Comparison of ENCODE assay signal across 26 cellular contexts in genomic region chr10:127549009-127549408, GRCh38.
"Had no signal": no experiment of that assay in that cellular context is flagged by ENCODE, and none has a peak within 500 bp of the region (broad histone marks: within the 10 kb centered on the region; RNA-seq: fewer than 3 reads in every experiment).

Gene NPS (plus strand): TSS chr10:127549309. CDS start chr10:127549369, 60 bp downstream.

- DNase-seq: activated effector memory CD4-positive, alpha-beta T cell treated with anti-CD3 and anti-CD28 coated beads, Interleukin-2, amount 50 U/mL, for 16 hours; activated effector memory CD4-positive, alpha-beta T cell treated with Interleukin-2 at 50 U/mL for 16 hours; activated gamma-delta T cell; activated gamma-delta T cell treated with Interleukin-2 at 50 U/mL for 16 hours; activated naive CD4-positive, alpha-beta T cell; activated naive CD4-positive, alpha-beta T cell treated with anti-CD3 and anti-CD28 coated beads for 36 hours; activated naive CD4-positive, alpha-beta T cell treated with anti-CD3 and anti-CD28 coated beads, Interleukin-2, amount 10 ng/mL, durations not matched to agents 7 days and 5 days; activated naive CD4-positive, alpha-beta T cell treated with anti-CD3 and anti-CD28 coated beads, Interleukin-2, amount 50 U/mL, for 16 hours; activated naive CD4-positive, alpha-beta T cell treated with Interleukin-2 at 50 U/mL for 16 hours; activated naive CD8-positive, alpha-beta T cell treated with anti-CD3 and anti-CD28 coated beads for 36 hours; activated naive CD8-positive, alpha-beta T cell treated with anti-CD3 and anti-CD28 coated beads, Interleukin-2, amount 10 ng/mL, durations not matched to agents 7 days and 5 days; activated naive CD8-positive, alpha-beta T cell treated with anti-CD3 and anti-CD28 coated beads, Interleukin-2, amount 50 U/mL, for 24 hours; activated T-cell treated with anti-CD3 and anti-CD28 coated beads, Interleukin-2, amount 50 U/mL, for 24 hours; activated T-cell treated with anti-CD3 and anti-CD28 coated beads, Interleukin-2, amount 50 U/mL, for 4 hours; activated T-cell treated with anti-CD3 and anti-CD28 coated beads, Interleukin-2, amount 50 U/mL, for 48 hours; activated T-cell treated with anti-CD3 and anti-CD28 coated beads, Interleukin-2, amount 50 U/mL, for 72 hours; adrenal gland; amniotic stem cell; amygdala; anterior cingulate cortex; aorta; body of pancreas; brain microvascular endothelial cell; caudate nucleus; central memory CD4-positive, alpha-beta T cell; cerebellar nuclear complex had no signal
